In genomic region chr9:34458967-34459355, GRCh38 we compare ENCODE assay signal across 9 cellular contexts. TPM values are rescaled to one million over a fixed set of nuclear protein-coding genes. Genes with fewer than 3 reads are reported as not detected.
DNase-seq lines count a peak whose midpoint lies in the region; ATAC-seq, FAIRE-seq and TF ChIP-seq lines count a peak whose summit lies in the region.
"Had no signal": no experiment of that assay in that cellular context is flagged by ENCODE, and none has a peak within 500 bp of the region (broad histone marks: within the 10 kb centered on the region; RNA-seq: fewer than 3 reads in every experiment).

No MANE protein-coding gene starts in this region.

- no peaks in the 10 kb centered on the region for H3K36me3 Mint-ChIP-seq in naive thymus-derived CD4-positive, alpha-beta T cell

- no TSS peak for BruUV-seq in mammary epithelial cell (replicated peaks; lab: Mats Ljungman, UMichigan)

- H3K9ac ChIP-seq in HUES48 (ENCODE audit: low read depth, low read length) (no peak overlapping the region), mammary epithelial cell (ENCODE audit: insufficient read depth, low read length) (peak overlapping the region; percentile 2)

- no peak for DNase-seq in AG09309 (ENCODE audit: low read depth)
- no peak for DNase-seq in mammary epithelial cell
- no peak for DNase-seq in naive thymus-derived CD4-positive, alpha-beta T cell
- DNase-seq in DMS 273 treated with DMSO at 0.1 percent for 48 hours (lab: John Stamatoyannopoulos, UW): no peak
- no peak for DNase-seq in GM12892 (ENCODE audit: insufficient read length)
- DNase-seq in epidermal melanocyte (ENCODE audit: insufficient read length, low spot score): no peak

- 48% methylated on average over 5 of the region's 11 CpGs for WGBS in mammary epithelial cell (ENCODE audit: low coverage, missing lambda C conversion rate)

- no peaks in the 10 kb centered on the region for H3K36me3 ChIP-seq in HUES48 (ENCODE audit: control insufficient read depth, insufficient read depth, low read length)
- H3K36me3 ChIP-seq in mammary epithelial cell (ENCODE audit: insufficient read depth, low read length): no peaks in the 10 kb centered on the region
- H3K36me3 ChIP-seq in naive thymus-derived CD4-positive, alpha-beta T cell (ENCODE audit: control insufficient read depth in 2 of 3, insufficient read depth in 3 of 3, low read length in 3 of 3): no peaks in the 10 kb centered on the region

- H3K27me3 Mint-ChIP-seq in naive thymus-derived CD4-positive, alpha-beta T cell: peaks cover 0 to 23% (median 6%) of the 10 kb centered on the region in 5 donors

- CTCF ChIA-PET in mammary epithelial cell (lab: Charles Lee; ENCODE audit: low non-redundant PET): no interaction called here
- CTCF ChIA-PET in naive thymus-derived CD4-positive, alpha-beta T cell (lab: Charles Lee): no interaction called here

- peaks cover 0 to 1% (median 0%) of the 10 kb centered on the region in 11 donors for H3K9me3 Mint-ChIP-seq in naive thymus-derived CD4-positive, alpha-beta T cell

- intact Hi-C loops in mammary epithelial cell (cut with micrococcal nuclease): loop anchor here (1.0 to 2.0 kb wide), 2 partner anchors 22 to 41 kb away; no protein-coding TSS in a partner anchor
- intact Hi-C loops in naive thymus-derived CD4-positive, alpha-beta T cell (cut with micrococcal nuclease): loop anchor here (1.0 to 10.0 kb wide), 19 partner anchors 22 to 1907 kb away; partner anchors contain the start of genes KIF24 (in 2 of the 2), NUDT2 (in 2 of the 2), RPP25L (in 2 of the 2) and SIGMAR1 (in 2 of the 2)

- H2AFZ ChIP-seq in mammary epithelial cell (ENCODE audit: low read depth, low read length): peak overlapping the region; percentile 85

- TF ChIP-seq CTCF in AG09309 (IDR thresholded peaks at IDR 0.05; ENCODE audit: control insufficient read depth, insufficient read depth, low read depth, low read length, missing control alignments): no peak
- TF ChIP-seq CTCF in mammary epithelial cell (conservative IDR thresholded peaks at IDR 0.05 in 1 of 2, IDR thresholded peaks at IDR 0.05 in 1 of 2; ENCODE audit: extremely low read depth in 1 of 2, insufficient read depth in 1 of 2, low read depth in 1 of 2, low read length in 2 of 2): no peak

- no peaks in the 10 kb centered on the region; the same call in 1 of the 2 replicates for H3K27me3 ChIP-seq in HUES48 (ENCODE audit: control insufficient read depth, insufficient read depth, low read length)
- H3K27me3 ChIP-seq in mammary epithelial cell (ENCODE audit: insufficient read depth, low read length): no peaks in the 10 kb centered on the region
- H3K27me3 ChIP-seq in naive thymus-derived CD4-positive, alpha-beta T cell (ENCODE audit: control insufficient read depth in 2 of 2, insufficient read depth in 2 of 2, low read length in 2 of 2): no peaks in the 10 kb centered on the region

- peak overlapping the region; percentile 66 to 93 (median 91) for H3K4me3 Mint-ChIP-seq in naive thymus-derived CD4-positive, alpha-beta T cell

- no peak for ATAC-seq in naive thymus-derived CD4-positive, alpha-beta T cell
- no peak for ATAC-seq in GM19455 (IDR thresholded peaks at IDR 0.05; ENCODE audit: unreplicated experiment)

- POLR2A ChIA-PET in naive thymus-derived CD4-positive, alpha-beta T cell (lab: Charles Lee): interaction anchor here (0.6 to 0.9 kb wide), 2 partner anchors 79 to 153 kb away, joined by 3 read pairs; no protein-coding TSS in a partner anchor

- H3K4me3 ChIP-seq in AG09309 (ENCODE audit: control insufficient read depth, low read depth, low read length) (peak overlapping the region; percentile 31), HUES48 (ENCODE audit: low read depth, low read length) (peak overlapping the region; percentile 75), mammary epithelial cell (replicated peaks in 1 of 3; ENCODE audit: insufficient read depth in 1 of 3, low read depth in 2 of 3, low read length in 3 of 3) (peak overlapping the region in 2 of 3 experiments; percentile 21 to 38)
- H3K4me3 ChIP-seq in naive thymus-derived CD4-positive, alpha-beta T cell (ENCODE audit: low read length): peak overlapping the region; percentile 52

- H3K27ac ChIP-seq in HUES48 (ENCODE audit: low read depth, low read length): no peak overlapping the region
- peak overlapping the region; percentile 28 for H3K27ac ChIP-seq in mammary epithelial cell (ENCODE audit: insufficient read depth, low read depth, low read length)
- no peak overlapping the region for H3K27ac ChIP-seq in naive thymus-derived CD4-positive, alpha-beta T cell (ENCODE audit: low read depth, low read length)

- H3K4me1 ChIP-seq in HUES48 (ENCODE audit: control insufficient read depth, insufficient read depth, low read length) (peaks cover 9% of the 10 kb centered on the region), mammary epithelial cell (ENCODE audit: insufficient read depth, low read length) (peaks cover 41% of the 10 kb centered on the region)
- H3K4me1 ChIP-seq in naive thymus-derived CD4-positive, alpha-beta T cell (ENCODE audit: control insufficient read depth in 2 of 2, insufficient read depth in 2 of 2, low read length in 2 of 2): peaks cover 13 to 16% of the 10 kb centered on the region in 2 donors

- peak overlapping the region; percentile 74 for H3K4me2 ChIP-seq in mammary epithelial cell (ENCODE audit: insufficient read depth, low read depth, low read length)

- TF ChIP-seq POLR2A in GM12892 (IDR thresholded peaks at IDR 0.05; ENCODE audit: low read depth, low read length): no peak

- peaks cover 34% of the 10 kb centered on the region for H3K79me2 ChIP-seq in mammary epithelial cell (ENCODE audit: insufficient read depth, low read length)

- H4K20me1 ChIP-seq in mammary epithelial cell (ENCODE audit: insufficient read depth, low read length): no peaks in the 10 kb centered on the region

- no peak for FAIRE-seq in GM12892 (lab: Jason Lieb, UNC)

- dilution Hi-C loops in mammary epithelial cell (cut with HindIII; ENCODE audit: low sequenced_read_pairs): no loop called here

- in situ Hi-C loops in mammary epithelial cell (cut with MboI; ENCODE audit: low sequenced_read_pairs in 2 of 2): no loop called here

- H3K9me3 ChIP-seq in HUES48 (ENCODE audit: control insufficient read depth, insufficient read depth, low read length): no peaks in the 10 kb centered on the region
- no peaks in the 10 kb centered on the region for H3K9me3 ChIP-seq in mammary epithelial cell (replicated peaks; ENCODE audit: insufficient read depth, low read length)
- no peaks in the 10 kb centered on the region for H3K9me3 ChIP-seq in naive thymus-derived CD4-positive, alpha-beta T cell (ENCODE audit: control insufficient read depth in 2 of 3, low read length in 3 of 3)

- H3K27ac Mint-ChIP-seq in naive thymus-derived CD4-positive, alpha-beta T cell: peak overlapping the region; percentile 57 to 93 (median 80)

- H3K4me1 Mint-ChIP-seq in naive thymus-derived CD4-positive, alpha-beta T cell: peaks cover 28 to 43% (median 35%) of the 10 kb centered on the region in 7 donors

RNA-seq across cellular contexts. Expression of gene DNAI1, which starts 0.4 kb away (rescaled TPM):
- not detected for total RNA-seq in mammary epithelial cell
- 0.03 TPM for polyA plus RNA-seq in mammary epithelial cell
- polyA minus RNA-seq in mammary epithelial cell: not detected
- total RNA-seq in naive thymus-derived CD4-positive, alpha-beta T cell: not detected
- polyA plus RNA-seq in naive thymus-derived CD4-positive, alpha-beta T cell: not detected
- not detected for polyA plus RNA-seq in GM12892 (2012; ENCODE audit: missing spikeins)
- polyA plus RNA-seq: esophagus had no signal

RNA-seq across cellular contexts. Expression of gene FAM219A, which starts 0.6 kb away (rescaled TPM):
- 10 to 100 TPM; 12.3 to 27.4 TPM for total RNA-seq in mammary epithelial cell
- 9.2 TPM for polyA plus RNA-seq in mammary epithelial cell
- 15.9 TPM for polyA minus RNA-seq in mammary epithelial cell
- 10 to 100 TPM; 12.3 to 14.6 (median 13.4) TPM for total RNA-seq in naive thymus-derived CD4-positive, alpha-beta T cell
- 1 to 10 TPM in 1 of 2 donors, under 1 TPM in 1; 0.67 to 1.3 TPM for polyA plus RNA-seq in naive thymus-derived CD4-positive, alpha-beta T cell
- polyA plus RNA-seq in GM12892 (2012; ENCODE audit: missing spikeins): 1.2 TPM
